20 cellular contexts compared by ENCODE assay signal in genomic region chr14:97975960-97976359, GRCh38.
DNase-seq lines count a peak whose midpoint lies in the region; ATAC-seq and TF ChIP-seq lines count a peak whose summit lies in the region.
"Had no signal": no experiment of that assay in that cellular context is flagged by ENCODE, and none has a peak within 500 bp of the region (broad histone marks: within the 10 kb centered on the region; RNA-seq: fewer than 3 reads in every experiment).

No MANE protein-coding gene starts in this region.

- no peak for TF ChIP-seq CTCF in ascending aorta (IDR thresholded peaks at IDR 0.05)
- TF ChIP-seq CTCF in spleen (IDR thresholded peaks at IDR 0.05 in 8 of 11, conservative IDR thresholded peaks at IDR 0.05 in 3 of 11): no peak

- no peak overlapping the region for H3K23ac ChIP-seq in trophoblast cell (ENCODE audit: low read length)

- H2AFZ ChIP-seq in trophoblast cell (ENCODE audit: insufficient read depth, low read length, poor library complexity): no peak overlapping the region

- TF ChIP-seq POLR2A in spleen (IDR thresholded peaks at IDR 0.05): no peak

- H3K18ac ChIP-seq in trophoblast cell (ENCODE audit: low read length): no peak overlapping the region

- H3K14ac ChIP-seq in trophoblast cell (ENCODE audit: low read length): no peak overlapping the region

- no peak overlapping the region for H2AK5ac ChIP-seq in trophoblast cell (ENCODE audit: low read length)

- H2BK120ac ChIP-seq in trophoblast cell (ENCODE audit: insufficient read depth, low read length, poor library complexity): no peak overlapping the region

- peak overlapping the region in 1 of 2 donors; percentile 54 for H3K4me3 ChIP-seq in ascending aorta
- peak overlapping the region in 3 of 8 donors; percentile 2 to 58 (median 35) for H3K4me3 ChIP-seq in spleen
- no peak overlapping the region for H3K4me3 ChIP-seq in H7 (ENCODE audit: insufficient read depth, low read depth, low read length)
- no peak overlapping the region for H3K4me3 ChIP-seq in trophoblast cell (ENCODE audit: low read depth, low read length)
- H3K4me3 ChIP-seq: HAP-1 had no signal

- WGBS in spleen, 5 donors: 69 to 88% (median 72%) methylated on average over 6 of the region's 6 CpGs
- WGBS in trophoblast cell (ENCODE audit: extremely low coverage, insufficient coverage, insufficient read length): no CpG with 5 or more reads among the region's 6 CpGs

- peak overlapping the region; percentile 99 for H3K27ac Mint-ChIP-seq in T-helper 17 cell
- H3K27ac Mint-ChIP-seq: nephron progenitor cell had no signal

- H3K79me1 ChIP-seq in trophoblast cell (ENCODE audit: low read length): no peaks in the 10 kb centered on the region

- peak; percentile 33 for DNase-seq in activated CD8-positive, alpha-beta memory T cell treated with anti-CD3 and anti-CD28 coated beads, Interleukin-2, amount 50 U/mL, for 4 hours
- no peak for DNase-seq in activated CD8-positive, alpha-beta memory T cell treated with anti-CD3 and anti-CD28 coated beads for 24 hours
- DNase-seq in T-helper 17 cell: no peak
- no peak for DNase-seq in ascending aorta (ENCODE audit: low spot score in 2 of 2)
- no peak for DNase-seq in spleen
- DNase-seq in H7: no peak
- DNase-seq in trophoblast cell: no peak
- DNase-seq: activated CD4-positive, CD25-positive, alpha-beta regulatory T cell; amniotic stem cell; Calu3; dermis blood vessel endothelial cell; Karpas-422; NCI-H1694 treated with DMSO at 0.1 percent for 48 hours; NCI-H510A; nephron progenitor cell; OCI-M1; retina; stimulated activated naive CD4-positive, alpha-beta T cell treated with Interleukin-2 at 50 U/mL for 16 hours had no signal

- no peak overlapping the region for H4K91ac ChIP-seq in trophoblast cell (ENCODE audit: low read depth, low read length)

- no peak overlapping the region for H4K12ac ChIP-seq in trophoblast cell (ENCODE audit: low read depth, low read length)

- H3K27me3 ChIP-seq in ascending aorta (no peaks in the 10 kb centered on the region), spleen (replicated peaks in 1 of 7) (no peaks in the 10 kb centered on the region), H7 (ENCODE audit: control insufficient read depth, insufficient read depth, low read length) (no peaks in the 10 kb centered on the region), trophoblast cell (ENCODE audit: insufficient read depth, low read length) (no peaks in the 10 kb centered on the region)

- H2BK12ac ChIP-seq in trophoblast cell (ENCODE audit: low read length): no peak overlapping the region

- no peak overlapping the region for H4K8ac ChIP-seq in trophoblast cell (ENCODE audit: low read depth, low read length)

- H2BK5ac ChIP-seq in trophoblast cell (ENCODE audit: low read depth, low read length, poor library complexity): no peak overlapping the region

- H3K9me3 ChIP-seq in T-helper 17 cell (ENCODE audit: control insufficient read depth, low read length, poor library complexity, severe bottlenecking) (no peaks in the 10 kb centered on the region), ascending aorta (no peaks in the 10 kb centered on the region), spleen (no peaks in the 10 kb centered on the region), trophoblast cell (ENCODE audit: insufficient read depth, low read depth, low read length) (no peaks in the 10 kb centered on the region)
- H3K9me3 ChIP-seq: HAP-1 had no signal

- no peaks in the 10 kb centered on the region for H3K36me3 ChIP-seq in ascending aorta
- no peaks in the 10 kb centered on the region for H3K36me3 ChIP-seq in spleen
- H3K36me3 ChIP-seq in H7 (replicated peaks; ENCODE audit: control insufficient read depth, insufficient read depth, low read length): no peaks in the 10 kb centered on the region
- H3K36me3 ChIP-seq in trophoblast cell (ENCODE audit: control insufficient read depth in 1 of 2, insufficient read depth in 2 of 2, low read length in 2 of 2): no peaks in the 10 kb centered on the region
- H3K36me3 ChIP-seq: HAP-1 had no signal

- H3K27ac ChIP-seq in ascending aorta (peak overlapping the region; percentile 59), spleen (peak overlapping the region in 7 of 8 donors; percentile 36 to 83 (median 77)), trophoblast cell (ENCODE audit: low read depth, low read length) (no peak overlapping the region)

- no peak overlapping the region for H3K4ac ChIP-seq in trophoblast cell (ENCODE audit: low read depth, low read length)

- H3K36me3 Mint-ChIP-seq in T-helper 17 cell (ENCODE audit: low read depth): peaks cover 5% of the 10 kb centered on the region

- no peak overlapping the region for H3K9ac ChIP-seq in trophoblast cell (ENCODE audit: low read length)

- H3K79me2 ChIP-seq in trophoblast cell (ENCODE audit: control insufficient read depth, insufficient read depth, low read length, poor library complexity): no peaks in the 10 kb centered on the region

- intact Hi-C loops in ascending aorta (cut with DNase I) (no loop called here), spleen (cut with DNase I; ENCODE audit: low total_unique reads) (no loop called here)

- ATAC-seq in T-helper 17 cell (no peak), HG02623 (IDR thresholded peaks at IDR 0.05; ENCODE audit: unreplicated experiment) (no peak)

- H3K4me2 ChIP-seq in trophoblast cell (ENCODE audit: low read length): no peak overlapping the region

- H3K4me1 ChIP-seq in ascending aorta (peaks cover 6 to 8% of the 10 kb centered on the region in 2 donors), spleen (peaks cover 0 to 28% (median 4%) of the 10 kb centered on the region in 6 donors), trophoblast cell (ENCODE audit: control insufficient read depth in 1 of 2, insufficient read depth in 2 of 2, low read length in 2 of 2) (no peaks in the 10 kb centered on the region)
- H3K4me1 ChIP-seq: HAP-1 had no signal

- peak overlapping the region; percentile 88 for H3K4me3 Mint-ChIP-seq in T-helper 17 cell
- H3K4me3 Mint-ChIP-seq: nephron progenitor cell had no signal

- H3K4me1 Mint-ChIP-seq in T-helper 17 cell: peaks cover 51% of the 10 kb centered on the region

- no peaks in the 10 kb centered on the region for H3K27me3 Mint-ChIP-seq in T-helper 17 cell
